In genomic region chr7:7922684-7923385, GRCh38 we compare ENCODE assay signal across 12 cellular contexts. TPM values are rescaled to one million over a fixed set of nuclear protein-coding genes. Genes with fewer than 3 reads are reported as not detected.
DNase-seq lines count a peak whose midpoint lies in the region; ATAC-seq and TF ChIP-seq lines count a peak whose summit lies in the region.
"Had no signal": no experiment of that assay in that cellular context is flagged by ENCODE, and none has a peak within 500 bp of the region (broad histone marks: within the 10 kb centered on the region; RNA-seq: fewer than 3 reads in every experiment).

No MANE protein-coding gene starts in this region.

- H3K79me2 ChIP-seq in KMS-11 (ENCODE audit: insufficient read depth, low read depth): no peaks in the 10 kb centered on the region

- no peak for TF ChIP-seq CTCF in Caco-2 (IDR thresholded peaks at IDR 0.05; ENCODE audit: insufficient read depth in 1 of 2, low read depth in 1 of 2, low read length in 1 of 2, severe bottlenecking in 1 of 2, unreplicated experiment in 1 of 2)
- TF ChIP-seq CTCF in KMS-11 (conservative IDR thresholded peaks at IDR 0.05; ENCODE audit: low read depth, low read length): no peak
- TF ChIP-seq CTCF in lower lobe of right lung (IDR thresholded peaks at IDR 0.05): no peak

- H3K4me2 ChIP-seq in KMS-11: peak overlapping the region; percentile 84; the same call in 1 of the 2 replicates

- intact Hi-C loops in Caco-2 (cut with micrococcal nuclease; ENCODE audit: unreplicated experiment): loop anchor here (1.0 kb wide), 1 partner anchor 12 kb away; no protein-coding TSS in a partner anchor
- intact Hi-C loops in lower lobe of right lung (cut with DNase I): no loop called here
- intact Hi-C loops in activated CD4-positive, alpha-beta T cell treated with anti-CD3 and anti-CD28 coated beads, Interleukin-2, amount 10 ng/mL, durations not matched to agents 24 days and 14 days (cut with micrococcal nuclease): loop anchor here (2.0 to 5.0 kb wide), 2 partner anchors 22 to 204 kb away; no protein-coding TSS in a partner anchor

- CTCF ChIA-PET in Caco-2 (lab: Charles Lee): no interaction called here

- no peaks in the 10 kb centered on the region for H3K36me3 Mint-ChIP-seq in Caco-2 (ENCODE audit: insufficient read depth, unreplicated experiment)
- H3K36me3 Mint-ChIP-seq in activated CD4-positive, alpha-beta T cell treated with anti-CD3 and anti-CD28 coated beads, Interleukin-2, amount 10 ng/mL, durations not matched to agents 24 days and 14 days (ENCODE audit: low read depth): no peaks in the 10 kb centered on the region

- H3K4me1 ChIP-seq in Caco-2 (peaks cover 28% of the 10 kb centered on the region), KMS-11 (ENCODE audit: low read depth, poor library complexity, severe bottlenecking) (peaks cover 79% of the 10 kb centered on the region), lower lobe of right lung (peaks cover 5% of the 10 kb centered on the region)

- DNase-seq in Caco-2 (peak in 1 of 2 experiments; percentile 34), NCI-H69 (lab: John Stamatoyannopoulos, UW) (peak; percentile 98), lower lobe of right lung (no peak), T-helper 1 cell (no peak), OCI-M1 (lab: John Stamatoyannopoulos, UW) (no peak)
- no peak for DNase-seq in stimulated activated naive CD8-positive, alpha-beta T cell treated with anti-CD3 and anti-CD28 coated beads, Interleukin-15, Interleukin-2, amounts not matched to agents 100 U/mL and 50 U/mL, for 24 hours
- no peak for DNase-seq in activated CD4-positive, alpha-beta T cell treated with anti-CD3 and anti-CD28 coated beads, Interleukin-2, amount 10 ng/mL, durations not matched to agents 24 days and 14 days
- DNase-seq: activated naive CD4-positive, alpha-beta T cell treated with anti-CD3 and anti-CD28 coated beads for 36 hours; brain microvascular endothelial cell; effector CD4-positive, alpha-beta T cell; stimulated activated CD4-positive, alpha-beta T cell treated with anti-CD3 and anti-CD28 coated beads, Interleukin-12 subunit alpha, Interleukin-12 subunit beta, amount 100 ng/mL, for 4 hours had no signal

- H3K27ac ChIP-seq in KMS-11: no peak overlapping the region
- peak overlapping the region; percentile 12 for H3K27ac ChIP-seq in lower lobe of right lung
- H3K27ac ChIP-seq: brain microvascular endothelial cell had no signal

- H3K9me3 ChIP-seq in Caco-2: no peaks in the 10 kb centered on the region
- H3K9me3 ChIP-seq in lower lobe of right lung: no peaks in the 10 kb centered on the region

- BruUV-seq in Caco-2 (replicated peaks; lab: Mats Ljungman, UMichigan): no TSS peak

- no peaks in the 10 kb centered on the region for H3K27me3 ChIP-seq in Caco-2 (replicated peaks; ENCODE audit: control insufficient read depth, insufficient read depth, low read length)
- H3K27me3 ChIP-seq in KMS-11 (ENCODE audit: insufficient read depth, low read depth): no peaks in the 10 kb centered on the region
- H3K27me3 ChIP-seq in lower lobe of right lung (ENCODE audit: low read depth): no peaks in the 10 kb centered on the region
- H3K27me3 ChIP-seq: brain microvascular endothelial cell had no signal

- peak; percentile 76 to 91 for ATAC-seq in lower lobe of right lung
- no peak for ATAC-seq in stimulated activated naive CD8-positive, alpha-beta T cell treated with anti-CD3 and anti-CD28 coated beads, Interleukin-15, Interleukin-2, amounts not matched to agents 100 U/mL and 50 U/mL, for 24 hours

- H3K4me3 Mint-ChIP-seq in Caco-2 (ENCODE audit: unreplicated experiment): peak overlapping the region; percentile 29
- no peak overlapping the region for H3K4me3 Mint-ChIP-seq in activated CD4-positive, alpha-beta T cell treated with anti-CD3 and anti-CD28 coated beads, Interleukin-2, amount 10 ng/mL, durations not matched to agents 24 days and 14 days
- H3K4me3 Mint-ChIP-seq: activated naive CD4-positive, alpha-beta T cell treated with anti-CD3 and anti-CD28 coated beads for 36 hours had no signal

- POLR2A ChIA-PET in Caco-2 (lab: Charles Lee): no interaction called here

- H3K9ac ChIP-seq in KMS-11: no peak overlapping the region

- H3K4me1 Mint-ChIP-seq in Caco-2 (ENCODE audit: low read depth, unreplicated experiment): peaks cover 25% of the 10 kb centered on the region
- peaks cover 30% of the 10 kb centered on the region for H3K4me1 Mint-ChIP-seq in activated CD4-positive, alpha-beta T cell treated with anti-CD3 and anti-CD28 coated beads, Interleukin-2, amount 10 ng/mL, durations not matched to agents 24 days and 14 days

- H2AFZ ChIP-seq in KMS-11 (ENCODE audit: low read depth): no peak overlapping the region

- H3K27me3 Mint-ChIP-seq in Caco-2 (ENCODE audit: insufficient read depth, unreplicated experiment): no peaks in the 10 kb centered on the region
- H3K27me3 Mint-ChIP-seq in activated CD4-positive, alpha-beta T cell treated with anti-CD3 and anti-CD28 coated beads, Interleukin-2, amount 10 ng/mL, durations not matched to agents 24 days and 14 days: no peaks in the 10 kb centered on the region

- H3K4me3 ChIP-seq in Caco-2 (ENCODE audit: low read depth, low read length) (no peak overlapping the region), KMS-11 (IDR thresholded peaks at IDR 0.05; ENCODE audit: insufficient read depth, low read depth, low read length) (no peak overlapping the region), lower lobe of right lung (no peak overlapping the region)

- H3K36me3 ChIP-seq in Caco-2 (ENCODE audit: control insufficient read depth, insufficient read depth, low read length) (no peaks in the 10 kb centered on the region), KMS-11 (ENCODE audit: insufficient read depth) (no peaks in the 10 kb centered on the region), lower lobe of right lung (no peaks in the 10 kb centered on the region)
- H3K36me3 ChIP-seq: brain microvascular endothelial cell had no signal

- H3K9me3 Mint-ChIP-seq in Caco-2 (ENCODE audit: unreplicated experiment): no peaks in the 10 kb centered on the region
- H3K9me3 Mint-ChIP-seq in activated CD4-positive, alpha-beta T cell treated with anti-CD3 and anti-CD28 coated beads, Interleukin-2, amount 10 ng/mL, durations not matched to agents 24 days and 14 days: peaks cover 6% of the 10 kb centered on the region
- H3K9me3 Mint-ChIP-seq: activated naive CD4-positive, alpha-beta T cell treated with anti-CD3 and anti-CD28 coated beads for 36 hours had no signal

- H3K27ac Mint-ChIP-seq in Caco-2 (ENCODE audit: unreplicated experiment): peak overlapping the region; percentile 18
- H3K27ac Mint-ChIP-seq in activated CD4-positive, alpha-beta T cell treated with anti-CD3 and anti-CD28 coated beads, Interleukin-2, amount 10 ng/mL, durations not matched to agents 24 days and 14 days: no peak overlapping the region
- H3K27ac Mint-ChIP-seq: activated naive CD4-positive, alpha-beta T cell treated with anti-CD3 and anti-CD28 coated beads for 36 hours had no signal

- H4K20me1 ChIP-seq in KMS-11 (ENCODE audit: insufficient read depth): no peaks in the 10 kb centered on the region

RNA-seq across cellular contexts. Expression of gene GLCCI1, which starts 45.8 kb away (rescaled TPM):
- total RNA-seq in Caco-2 (2022) (18.8 and 19.3 TPM in 2 replicates), lower lobe of right lung (63.9 TPM)
- total RNA-seq in activated CD4-positive, alpha-beta T cell treated with anti-CD3 and anti-CD28 coated beads, Interleukin-2, amount 10 ng/mL, durations not matched to agents 24 days and 14 days: 10.1 and 10.9 TPM in 2 replicates
